Comparison of ENCODE assay signal across 8 cellular contexts in the genomic region with DNA sequence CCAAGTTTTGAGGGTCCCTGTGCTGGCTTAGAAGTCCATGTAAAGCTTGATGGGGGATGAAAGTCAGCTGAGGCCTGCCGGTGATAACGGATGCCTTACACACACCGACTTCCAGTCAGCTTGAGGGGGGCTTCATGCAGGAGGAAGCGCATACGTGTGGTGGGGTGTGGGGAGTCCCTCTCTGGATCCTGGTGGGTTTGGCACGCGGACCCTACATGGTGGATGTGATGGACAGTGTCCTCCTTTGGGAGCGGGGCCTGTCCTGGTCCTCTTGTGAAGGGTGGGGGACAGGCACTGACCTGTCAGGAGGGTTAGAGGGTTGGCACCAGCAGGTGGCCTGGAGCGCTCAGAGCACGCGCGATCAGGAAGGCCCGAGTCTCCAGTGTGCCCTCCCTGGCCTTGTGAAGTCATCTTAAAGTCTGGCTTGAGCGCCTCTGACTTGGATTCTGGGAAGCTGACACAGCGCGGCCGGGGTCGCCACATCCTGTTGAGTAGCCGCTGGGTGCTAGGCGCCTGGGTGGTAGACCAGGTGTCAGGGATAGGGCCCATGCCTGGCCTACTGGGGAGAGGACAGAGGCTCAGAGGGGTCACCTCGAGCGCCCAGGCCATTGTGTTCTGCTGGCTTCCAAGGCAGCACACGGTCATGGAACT. TPM values are rescaled to one million over a fixed set of nuclear protein-coding genes. Genes with fewer than 3 reads are reported as not detected.
DNase-seq lines count a peak whose midpoint lies in the region; ATAC-seq and TF ChIP-seq lines count a peak whose summit lies in the region.
"Had no signal": no experiment of that assay in that cellular context is flagged by ENCODE, and none has a peak within 500 bp of the region (broad histone marks: within the 10 kb centered on the region; RNA-seq: fewer than 3 reads in every experiment).

No MANE protein-coding gene starts in this region.

- no peaks in the 10 kb centered on the region for H3K9me2 ChIP-seq in SU-DHL-6 (replicated peaks; ENCODE audit: insufficient read depth, low read length)

- no peak overlapping the region for H2BK20ac ChIP-seq in H9 (ENCODE audit: low read depth, low read length, poor library complexity, severe bottlenecking)

- no peak overlapping the region for H2BK120ac ChIP-seq in H9 (ENCODE audit: low read depth, low read length, poor library complexity, severe bottlenecking)

- no peak overlapping the region for H3K4ac ChIP-seq in H9 (ENCODE audit: low read depth, low read length)

- H3K27me3 Mint-ChIP-seq in H9 (ENCODE audit: low read depth): 0 out of 2 replicates have a peak, but pooled peaks cover 2% of the 10 kb centered on the region

- WGBS in H9 (ENCODE audit: extremely low coverage, insufficient read length, low lambda C conversion rate): no CpG with 5 or more reads among the region's 23 CpGs
- WGBS in smooth muscle cell (ENCODE audit: low lambda C conversion rate): 90% methylated on average over 22 of the region's 23 CpGs

- no peaks in the 10 kb centered on the region for H3K79me1 ChIP-seq in H9 (ENCODE audit: insufficient read depth, low read depth, low read length, poor library complexity, severe bottlenecking)

- H3K4me2 ChIP-seq in H9 (ENCODE audit: insufficient read depth, insufficient read length, low read length) (no peak overlapping the region), SU-DHL-6 (ENCODE audit: low read depth, low read length, poor library complexity, severe bottlenecking) (peak overlapping the region; percentile 79), smooth muscle cell (peak overlapping the region; percentile 95)

- H4K20me1 ChIP-seq in H9 (ENCODE audit: control insufficient read depth, insufficient read depth, insufficient read length) (no peaks in the 10 kb centered on the region), SU-DHL-6 (ENCODE audit: low read depth, low read length) (peaks cover 27% of the 10 kb centered on the region; the same call in 1 of the 2 replicates), smooth muscle cell (ENCODE audit: low read depth) (peaks cover 66% of the 10 kb centered on the region)

- H3K79me2 ChIP-seq in H9 (ENCODE audit: insufficient read depth, low read length): peaks cover 57% of the 10 kb centered on the region
- peaks cover 76% of the 10 kb centered on the region for H3K79me2 ChIP-seq in SU-DHL-6 (ENCODE audit: insufficient read depth, low read length)
- H3K79me2 ChIP-seq in smooth muscle cell (ENCODE audit: low read depth): peaks cover 72% of the 10 kb centered on the region

- no peak overlapping the region for H2BK15ac ChIP-seq in H9 (ENCODE audit: low read depth, low read length)

- CTCF ChIA-PET in GM10248 (lab: Yijun Ruan, JAX): interaction anchor here (0.9 to 1.0 kb wide), 2 partner anchors 27 to 130 kb away, joined by 3 read pairs; no protein-coding TSS in a partner anchor

- H3K9me3 ChIP-seq in H9 (ENCODE audit: control insufficient read depth, low read depth, low read length) (no peaks in the 10 kb centered on the region), SU-DHL-6 (ENCODE audit: insufficient read depth, low read length) (no peaks in the 10 kb centered on the region), smooth muscle cell (replicated peaks; ENCODE audit: low read depth) (no peaks in the 10 kb centered on the region)

- H2AFZ ChIP-seq in H9 (ENCODE audit: low read length) (no peak overlapping the region), SU-DHL-6 (ENCODE audit: low read depth, low read length, severe bottlenecking) (no peak overlapping the region), smooth muscle cell (ENCODE audit: low read depth) (no peak overlapping the region)

- H3F3A ChIP-seq in SU-DHL-6 (ENCODE audit: insufficient read depth): 0 out of 2 replicates have a peak, but pooled peaks cover 6% of the 10 kb centered on the region
- H3F3A ChIP-seq in smooth muscle cell (ENCODE audit: low read depth): peaks cover 21% of the 10 kb centered on the region

- no peak overlapping the region for H2AK5ac ChIP-seq in H9 (ENCODE audit: insufficient read length, low read length)

- H3K56ac ChIP-seq in H9 (ENCODE audit: insufficient read length, low read depth, low read length): no peak overlapping the region

- H3K9ac ChIP-seq in H9 (ENCODE audit: extremely low read depth, insufficient read length, low read length) (no peak overlapping the region), SU-DHL-6 (ENCODE audit: low read length) (peak overlapping the region; percentile 100), smooth muscle cell (ENCODE audit: low read depth) (no peak overlapping the region)

- no peak overlapping the region for H4K5ac ChIP-seq in H9 (ENCODE audit: insufficient read length, low read depth, low read length)

- no peak overlapping the region for H4K8ac ChIP-seq in H9 (replicated peaks; ENCODE audit: insufficient read length, low read depth, low read length)

- H3K36me3 ChIP-seq in SU-DHL-6 (ENCODE audit: low read length) (0 out of 2 replicates have a peak, but pooled peaks cover 3% of the 10 kb centered on the region), smooth muscle cell (ENCODE audit: low read depth) (no peaks in the 10 kb centered on the region)

- H2BK12ac ChIP-seq in H9 (ENCODE audit: insufficient read length, low read depth, low read length): no peak overlapping the region

- no peak overlapping the region for H3T11ph ChIP-seq in H9 (ENCODE audit: low read length)

- no peak overlapping the region for H2BK5ac ChIP-seq in H9 (ENCODE audit: insufficient read length, low read length)

- DNase-seq in H9 (no peak), epithelial cell of esophagus (ENCODE audit: low read depth) (no peak), smooth muscle cell (lab: John Stamatoyannopoulos, UW; ENCODE audit: unreplicated experiment) (no peak), GM10248 (ENCODE audit: extremely low spot score) (no peak)
- DNase-seq: HCEC 1CT had no signal

- no peak overlapping the region for H3K23ac ChIP-seq in H9 (ENCODE audit: insufficient read length, low read depth, low read length)

- H3K27ac ChIP-seq in H9 (ENCODE audit: insufficient read length, low read depth, low read length) (no peak overlapping the region), SU-DHL-6 (ENCODE audit: low read depth, low read length) (no peak overlapping the region), smooth muscle cell (ENCODE audit: low read depth) (no peak overlapping the region)

- peaks cover 0 to 2% of the 10 kb centered on the region in 2 experiments; a peak in 1 of 5 replicates for H3K9me3 Mint-ChIP-seq in H9

- H3K14ac ChIP-seq in H9 (ENCODE audit: insufficient read depth, low read length): no peak overlapping the region

- H3K23me2 ChIP-seq in H9 (ENCODE audit: insufficient read length, low read depth, low read length, poor library complexity, severe bottlenecking): peaks cover 6% of the 10 kb centered on the region

- H3K4me3 ChIP-seq in SU-DHL-6 (ENCODE audit: insufficient read depth, low read length, poor library complexity, severe bottlenecking): peak overlapping the region; percentile 93
- H3K4me3 ChIP-seq in epithelial cell of esophagus (ENCODE audit: low read length): peak overlapping the region; percentile 69
- H3K4me3 ChIP-seq in smooth muscle cell: no peak overlapping the region

- peaks cover 16 to 41% (median 33%) of the 10 kb centered on the region in 3 experiments for H3K36me3 Mint-ChIP-seq in H9 (ENCODE audit: insufficient read depth in 1 of 3, low read depth in 3 of 3)

- no peaks in the 10 kb centered on the region for H3K27me3 ChIP-seq in H9 (ENCODE audit: insufficient read depth, low read length)
- no peaks in the 10 kb centered on the region for H3K27me3 ChIP-seq in SU-DHL-6 (ENCODE audit: low read length)
- no peaks in the 10 kb centered on the region for H3K27me3 ChIP-seq in smooth muscle cell (ENCODE audit: low read depth)

- H3K4me1 ChIP-seq in H9 (ENCODE audit: insufficient read depth, low read length) (no peaks in the 10 kb centered on the region; the same call in 1 of the 2 replicates), smooth muscle cell (ENCODE audit: low read depth) (peaks cover 17% of the 10 kb centered on the region)

- TF ChIP-seq CTCF in H9 (conservative IDR thresholded peaks at IDR 0.05) (no peak), SU-DHL-6 (IDR thresholded peaks at IDR 0.05; ENCODE audit: insufficient read depth, low read length, poor library complexity, severe bottlenecking) (no peak), epithelial cell of esophagus (IDR thresholded peaks at IDR 0.05; ENCODE audit: insufficient read depth, low read depth, low read length, missing control alignments) (no peak), smooth muscle cell (IDR thresholded peaks at IDR 0.05; ENCODE audit: borderline replicate concordance, insufficient read depth, poor library complexity, severe bottlenecking) (no peak), GM10248 (IDR thresholded peaks at IDR 0.05; ENCODE audit: control extremely low read depth, extremely low read depth, low read depth, missing control alignments) (no peak)

- H3K27ac Mint-ChIP-seq in H9: peak overlapping the region; percentile 38 to 97 (median 87)

- ATAC-seq in GM21390 (IDR thresholded peaks at IDR 0.05; ENCODE audit: unreplicated experiment): no peak
- ATAC-seq in GM21447 (IDR thresholded peaks at IDR 0.05; ENCODE audit: unreplicated experiment): no peak

- H3K4me3 Mint-ChIP-seq in H9: peak overlapping the region; percentile 92 to 98

- H3K4me1 Mint-ChIP-seq in H9: peaks cover 41 to 46% of the 10 kb centered on the region in 2 experiments

- POLR2A ChIA-PET in GM10248 (lab: Yijun Ruan, JAX): interaction anchor here (0.7 to 1.3 kb wide), 3 partner anchors 9 to 148 kb away, joined by 3 to 4 read pairs (median 4); no protein-coding TSS in a partner anchor

- no peak overlapping the region for H4K91ac ChIP-seq in H9 (ENCODE audit: insufficient read length, low read depth, low read length)

- H3K18ac ChIP-seq in H9 (ENCODE audit: insufficient read length, low read depth, low read length): no peak overlapping the region

RNA-seq across cellular contexts. Expression of gene DAZAP1, which starts 2.9 kb away (rescaled TPM):
- total RNA-seq in H9 (2021): 255 and 265 TPM in 2 replicates
- total RNA-seq in smooth muscle cell: 33.7 and 41.7 TPM in 2 replicates
- polyA plus RNA-seq in smooth muscle cell: 35.5 and 37.0 TPM in 2 replicates

RNA-seq across cellular contexts. Expression of gene GAMT, which starts 8.9 kb away (rescaled TPM):
- 26.6 and 27.4 TPM in 2 replicates for total RNA-seq in H9 (2021)
- total RNA-seq in smooth muscle cell: 15.8 and 22.3 TPM in 2 replicates
- polyA plus RNA-seq in smooth muscle cell: 35.2 and 47.4 TPM in 2 replicates

RNA-seq across cellular contexts. Expression of gene NDUFS7, which starts 26.6 kb away (rescaled TPM):
- 83.7 and 83.9 TPM in 2 replicates for total RNA-seq in H9 (2021)
- total RNA-seq in smooth muscle cell: 62.7 and 95.8 TPM in 2 replicates
- 226 and 245 TPM in 2 replicates for polyA plus RNA-seq in smooth muscle cell

RNA-seq across cellular contexts. Expression of gene RPS15, which starts 27.9 kb away (rescaled TPM):
- total RNA-seq in H9 (2021) (1,628 and 1,677 TPM in 2 replicates), smooth muscle cell (2,033 and 2,744 TPM in 2 replicates)
- 1,180 and 1,250 TPM in 2 replicates for polyA plus RNA-seq in smooth muscle cell

RNA-seq across cellular contexts. Expression of gene APC2, which starts 39.7 kb away (rescaled TPM):
- total RNA-seq in H9 (2021): 0.68 and 2.0 TPM in 2 replicates
- 0.09 and 0.18 TPM in 2 replicates for total RNA-seq in smooth muscle cell
- 0.30 and 1.0 TPM in 2 replicates for polyA plus RNA-seq in smooth muscle cell
